18 cellular contexts compared by ENCODE assay signal in genomic region chr15:96180062-96180745, GRCh38.
A peak's percentile ranks its signal among the peaks of the same experiment; 100 is the strongest.
DNase-seq lines count a peak whose midpoint lies in the region; ATAC-seq, FAIRE-seq and TF ChIP-seq lines count a peak whose summit lies in the region.
"Had no signal": no experiment of that assay in that cellular context is flagged by ENCODE, and none has a peak within 500 bp of the region (broad histone marks: within the 10 kb centered on the region; RNA-seq: fewer than 3 reads in every experiment).

No MANE protein-coding gene starts in this region.

- H3K4me3 Mint-ChIP-seq in H9 (no peak overlapping the region), nephron progenitor cell (peak overlapping the region; percentile 30)
- H3K4me3 Mint-ChIP-seq: CD4-positive, CD25-positive, alpha-beta regulatory T cell had no signal

- CTCF ChIA-PET in K562 (lab: Yijun Ruan, JAX; ENCODE audit: low intra/inter-chr PET ratio): no interaction called here

- intact Hi-C loops in K562 (cut with micrococcal nuclease): no loop called here
- intact Hi-C loops in tibial artery (cut with DNase I; ENCODE audit: low total_unique reads): no loop called here

- H2BK12ac ChIP-seq in H9 (ENCODE audit: insufficient read length, low read depth, low read length): no peak overlapping the region

- H3K4ac ChIP-seq in H9 (ENCODE audit: low read depth, low read length): no peak overlapping the region

- no peaks in the 10 kb centered on the region for H3K23me2 ChIP-seq in H9 (ENCODE audit: insufficient read length, low read depth, low read length, poor library complexity, severe bottlenecking)

- H3K27me3 Mint-ChIP-seq in H9 (ENCODE audit: low read depth): peaks cover 6% of the 10 kb centered on the region
- peaks cover 12% of the 10 kb centered on the region for H3K27me3 Mint-ChIP-seq in nephron progenitor cell (ENCODE audit: low read depth, poor library complexity)

- H2BK5ac ChIP-seq in H9 (ENCODE audit: insufficient read length, low read length): no peak overlapping the region

- no peaks in the 10 kb centered on the region for H3K36me3 Mint-ChIP-seq in H9 (ENCODE audit: insufficient read depth in 1 of 3, low read depth in 3 of 3)
- H3K36me3 Mint-ChIP-seq in nephron progenitor cell (ENCODE audit: low read depth): peaks cover 5% of the 10 kb centered on the region
- H3K36me3 Mint-ChIP-seq: CD4-positive, CD25-positive, alpha-beta regulatory T cell had no signal

- no CpG with 5 or more reads among the region's 11 CpGs for WGBS in H9 (ENCODE audit: extremely low coverage, insufficient read length, low lambda C conversion rate)
- 32% methylated on average over 11 of the region's 11 CpGs for WGBS in K562 (ENCODE audit: insufficient coverage, low coverage, missing lambda C conversion rate)

- no peak for TF ChIP-seq POLR2A in K562 (conservative IDR thresholded peaks at IDR 0.05)

- H3K9ac ChIP-seq in H9 (ENCODE audit: extremely low read depth, insufficient read length, low read length) (no peak overlapping the region), K562 (ENCODE audit: insufficient read depth in 1 of 2, low read depth in 2 of 2, low read length in 2 of 2) (peak overlapping the region in 1 of 2 experiments; percentile 70; a peak in 2 of 4 replicates)

- no peak overlapping the region for H3T11ph ChIP-seq in H9 (ENCODE audit: low read length)

- H2BK20ac ChIP-seq in H9 (ENCODE audit: low read depth, low read length, poor library complexity, severe bottlenecking): no peak overlapping the region

- no peaks in the 10 kb centered on the region for H3K27me3 ChIP-seq in H9 (ENCODE audit: insufficient read depth, low read length)
- H3K27me3 ChIP-seq in K562 (ENCODE audit: control insufficient read depth in 2 of 2, insufficient read depth in 2 of 2, low read length in 2 of 2): no peaks in the 10 kb centered on the region
- no peaks in the 10 kb centered on the region for H3K27me3 ChIP-seq in tibial artery

- no peak for FAIRE-seq in K562 (lab: Jason Lieb, UNC)

- in situ Hi-C loops in K562 (cut with MboI): no loop called here

- no peaks in the 10 kb centered on the region for H3K9me3 Mint-ChIP-seq in H9
- no peaks in the 10 kb centered on the region for H3K9me3 Mint-ChIP-seq in nephron progenitor cell

- H3K18ac ChIP-seq in H9 (ENCODE audit: insufficient read length, low read depth, low read length): no peak overlapping the region

- H3K36me3 ChIP-seq in K562 (ENCODE audit: control insufficient read depth, insufficient read depth, low read length) (no peaks in the 10 kb centered on the region; the same call in 2 of the 3 replicates), tibial artery (no peaks in the 10 kb centered on the region)

- H4K8ac ChIP-seq in H9 (replicated peaks; ENCODE audit: insufficient read length, low read depth, low read length): no peak overlapping the region

- BruUV-seq in K562 (replicated peaks; lab: Mats Ljungman, UMichigan): no TSS peak

- H4K91ac ChIP-seq in H9 (ENCODE audit: insufficient read length, low read depth, low read length): no peak overlapping the region

- H3K23ac ChIP-seq in H9 (ENCODE audit: insufficient read length, low read depth, low read length): no peak overlapping the region

- TF ChIP-seq RAD21 in K562 (CRISPR knock-in tag; conservative IDR thresholded peaks at IDR 0.05 in 1 of 2, IDR thresholded peaks at IDR 0.05 in 1 of 2): no peak

- ATAC-seq in K562 (peak; percentile 34), GM19035 (IDR thresholded peaks at IDR 0.05; ENCODE audit: unreplicated experiment) (no peak), left lobe of liver (no peak)
- ATAC-seq: Panc1, Right ventricle myocardium inferior had no signal

- H4K20me1 ChIP-seq in H9 (ENCODE audit: control insufficient read depth, insufficient read depth, insufficient read length) (no peaks in the 10 kb centered on the region), K562 (replicated peaks; ENCODE audit: control insufficient read depth, insufficient read depth, low read length) (no peaks in the 10 kb centered on the region)

- H3K4me1 ChIP-seq in H9 (ENCODE audit: insufficient read depth, low read length) (peaks cover 5% of the 10 kb centered on the region; the same call in 1 of the 2 replicates), K562 (replicated peaks in 1 of 2; ENCODE audit: control insufficient read depth in 2 of 2, insufficient read depth in 2 of 2, low read length in 2 of 2) (peaks cover 5 to 8% of the 10 kb centered on the region in 2 experiments; a peak in 3 of 5 replicates), tibial artery (peaks cover 0 to 39% (median 12%) of the 10 kb centered on the region in 4 donors)

- no peaks in the 10 kb centered on the region for H3K79me1 ChIP-seq in H9 (ENCODE audit: insufficient read depth, low read depth, low read length, poor library complexity, severe bottlenecking)

- H4K5ac ChIP-seq in H9 (ENCODE audit: insufficient read length, low read depth, low read length): no peak overlapping the region

- no peak overlapping the region for H3K56ac ChIP-seq in H9 (ENCODE audit: insufficient read length, low read depth, low read length)

- H3K4me3 ChIP-seq in K562: no peak overlapping the region
- no peak overlapping the region for H3K4me3 ChIP-seq in tibial artery

- POLR2A ChIA-PET in K562 (lab: Yijun Ruan, JAX): no interaction called here

- peaks cover 44 to 56% of the 10 kb centered on the region in 2 experiments for H3K4me1 Mint-ChIP-seq in H9
- H3K4me1 Mint-ChIP-seq in nephron progenitor cell: peaks cover 44% of the 10 kb centered on the region
- H3K4me1 Mint-ChIP-seq: CD4-positive, CD25-positive, alpha-beta regulatory T cell had no signal

- no peak overlapping the region for H2BK120ac ChIP-seq in H9 (ENCODE audit: low read depth, low read length, poor library complexity, severe bottlenecking)

- H3K27ac ChIP-seq in H9 (ENCODE audit: insufficient read length, low read depth, low read length) (no peak overlapping the region), K562 (ENCODE audit: extremely low read depth, low read depth, low read length) (no peak overlapping the region), tibial artery (peak overlapping the region; percentile 81 to 89)

- H3K14ac ChIP-seq in H9 (ENCODE audit: insufficient read depth, low read length): no peak overlapping the region

- H3K9me3 ChIP-seq in H9 (ENCODE audit: control insufficient read depth, low read depth, low read length) (no peaks in the 10 kb centered on the region), K562 (replicated peaks; ENCODE audit: control insufficient read depth, insufficient read depth, low read depth, low read length) (no peaks in the 10 kb centered on the region), tibial artery (no peaks in the 10 kb centered on the region)

- no peak overlapping the region for H2AK5ac ChIP-seq in H9 (ENCODE audit: insufficient read length, low read length)

- no peak overlapping the region for H2BK15ac ChIP-seq in H9 (ENCODE audit: low read depth, low read length)

- no peaks in the 10 kb centered on the region for H3K79me2 ChIP-seq in H9 (ENCODE audit: insufficient read depth, low read length)
- H3K79me2 ChIP-seq in K562 (ENCODE audit: control insufficient read depth, insufficient read depth, low read length): no peaks in the 10 kb centered on the region

- H3K27ac Mint-ChIP-seq in H9 (peak overlapping the region in 2 of 3 experiments; percentile 53 to 83; a peak in 3 of 7 replicates), nephron progenitor cell (peak overlapping the region; percentile 97)

- DNase-seq in H9: no peak
- peak in 2 of 4 experiments; percentile 19 to 22 for DNase-seq in K562 (ENCODE audit: extremely low read depth in 1 of 4, low spot score in 3 of 4)
- DNase-seq in nephron progenitor cell: peak; percentile 10
- DNase-seq in tibial artery: no peak
- DNase-seq in left lobe of liver (ENCODE audit: low spot score): no peak
- no peak for DNase-seq in RPMI8226
- DNase-seq in amygdala (lab: John Stamatoyannopoulos, UW): no peak
- DNase-seq: ACHN; AML-193; CD4-positive, CD25-positive, alpha-beta regulatory T cell; EL; HCEC 1CT; KBM-7; NCI-H1436; NCI-H2081 treated with DMSO at 0.1 percent for 48 hours had no signal

- no peak for TF ChIP-seq CTCF in H9 (conservative IDR thresholded peaks at IDR 0.05)
- TF ChIP-seq CTCF in K562 (IDR thresholded peaks at IDR 0.05 in 2 of 3, conservative IDR thresholded peaks at IDR 0.05 in 1 of 3; ENCODE audit: insufficient read depth in 2 of 3, low read depth in 1 of 3, low read length in 3 of 3): no peak
- no peak for TF ChIP-seq CTCF in nephron progenitor cell (IDR thresholded peaks at IDR 0.05)
- TF ChIP-seq CTCF in tibial artery (IDR thresholded peaks at IDR 0.05): no peak

- TF ChIP-seq EP300 in K562 (IDR thresholded peaks at IDR 0.05; ENCODE audit: low read length): no peak

- no peak overlapping the region for H3K4me2 ChIP-seq in H9 (ENCODE audit: insufficient read depth, insufficient read length, low read length)
- no peak overlapping the region for H3K4me2 ChIP-seq in K562 (ENCODE audit: insufficient read depth, low read length)

- H3K9me1 ChIP-seq in K562 (ENCODE audit: control insufficient read depth, insufficient read depth, low read length): no peaks in the 10 kb centered on the region

- H2AFZ ChIP-seq in H9 (ENCODE audit: low read length): no peak overlapping the region
- peak overlapping the region; percentile 49 for H2AFZ ChIP-seq in K562 (ENCODE audit: low read depth, low read length)

TF ChIP-seq in K562, 482 proteins besides CTCF, POLR2A, EP300 and RAD21 (continues in another document):
- TF ChIP-seq CBFA2T3 (IDR thresholded peaks at IDR 0.05): peak; percentile 64
- TF ChIP-seq BCLAF1 (IDR thresholded peaks at IDR 0.05; ENCODE audit: borderline replicate concordance in 1 of 2, control insufficient read depth in 1 of 2, low read depth in 2 of 2, low read length in 1 of 2): no peak
- TF ChIP-seq ZNF316 (IDR thresholded peaks at IDR 0.05): no peak
- peak; percentile 8; the same call in 1 of the 2 replicates for TF ChIP-seq TCF3 (CRISPR knock-in tag; IDR thresholded peaks at IDR 0.05)

Comparison
In these comparisons a context has a peak if more than half of its experiments do, and no peak if none do; other contexts are left out.
1. H3K27ac ChIP-seq: peak in tibial artery (2 of 2); none in H9 (single experiment) and K562 (single experiment).